ENCODE assay signal across 1 cellular context in the genomic region with DNA sequence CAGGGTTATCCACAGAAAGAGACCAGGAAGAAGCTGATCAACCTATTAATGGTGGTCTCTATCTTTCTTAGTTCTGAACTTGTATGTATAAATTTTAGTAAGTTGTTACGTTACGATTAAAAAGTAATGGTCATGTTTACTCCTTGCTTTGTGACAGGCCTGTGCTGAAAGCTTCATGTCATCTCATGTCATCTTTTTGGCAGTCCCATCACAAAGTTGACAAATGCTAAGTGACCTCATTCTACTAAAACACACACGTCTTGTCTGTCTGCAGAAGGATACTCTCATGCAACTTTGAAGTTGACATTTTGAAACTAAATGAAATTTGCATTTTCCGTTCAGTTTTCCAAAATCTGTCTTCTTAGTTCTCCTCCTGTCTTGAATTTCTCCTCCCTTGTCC.
TF ChIP-seq lines count a peak whose summit lies in the region.

No MANE protein-coding gene starts in this region.

TF ChIP-seq in IMR-90, 13 proteins besides CTCF, POLR2A, EP300 and RAD21:
- no peak for TF ChIP-seq MAZ (IDR thresholded peaks at IDR 0.05; ENCODE audit: borderline replicate concordance, low read depth, low read length)
- TF ChIP-seq RFX5 (IDR thresholded peaks at IDR 0.05; ENCODE audit: low read depth, low read length), result no peak
- TF ChIP-seq FOS (IDR thresholded peaks at IDR 0.05; ENCODE audit: low read depth, low read length), result no peak
- no peak for TF ChIP-seq MXI1 (IDR thresholded peaks at IDR 0.05; ENCODE audit: borderline replicate concordance, low read depth, low read length)
